ENCODE assay signal across 7 cellular contexts in the genomic region with DNA sequence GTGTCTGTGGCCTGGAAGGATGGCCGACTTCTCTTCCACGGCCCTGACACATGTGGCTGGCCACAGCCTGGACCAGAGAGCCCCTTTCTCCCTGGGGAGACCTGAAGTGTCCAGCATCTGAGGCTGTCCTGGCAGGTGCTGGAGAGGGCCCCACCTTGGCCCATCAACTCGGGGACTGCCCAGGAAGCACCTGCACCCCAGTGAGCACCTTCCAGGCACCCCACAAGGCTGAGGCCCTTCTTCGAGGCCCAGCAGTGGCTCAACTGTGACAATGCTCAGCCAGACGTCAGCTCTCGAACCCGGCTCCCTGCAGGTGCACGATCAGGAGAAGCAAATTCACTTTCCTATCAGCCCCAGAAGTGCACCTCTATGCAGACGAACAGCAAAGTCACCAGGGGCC. TPM values are rescaled to one million over a fixed set of nuclear protein-coding genes. Genes with fewer than 3 reads are reported as not detected.
DNase-seq lines count a peak whose midpoint lies in the region; ATAC-seq and TF ChIP-seq lines count a peak whose summit lies in the region.

No MANE protein-coding gene starts in this region.

- peaks cover 18% of the 10 kb centered on the region for H3K4me1 ChIP-seq in osteoblast (ENCODE audit: insufficient read depth, low read length)
- H3K4me1 ChIP-seq in tibial artery: no peaks in the 10 kb centered on the region
- peaks cover 0 to 23% (median 15%) of the 10 kb centered on the region in 4 donors for H3K4me1 ChIP-seq in esophagus muscularis mucosa

- TF ChIP-seq POLR2A in esophagus muscularis mucosa (IDR thresholded peaks at IDR 0.05; ENCODE audit: low read depth): no peak

- H3K4me3 ChIP-seq in SU-DHL-6 (ENCODE audit: insufficient read depth, low read length, poor library complexity, severe bottlenecking) (no peak overlapping the region), osteoblast (ENCODE audit: insufficient read depth, low read length) (no peak overlapping the region), tibial artery (no peak overlapping the region), esophagus muscularis mucosa (no peak overlapping the region)

- H3K36me3 ChIP-seq in SU-DHL-6 (ENCODE audit: low read length) (no peaks in the 10 kb centered on the region), osteoblast (ENCODE audit: insufficient read depth, low read length) (peaks cover 5% of the 10 kb centered on the region), tibial artery (no peaks in the 10 kb centered on the region), esophagus muscularis mucosa (peaks cover 0 to 39% (median 9%) of the 10 kb centered on the region in 4 donors)

- H3K9ac ChIP-seq in SU-DHL-6 (ENCODE audit: low read length): peak overlapping the region; percentile 36

- H3F3A ChIP-seq in SU-DHL-6 (ENCODE audit: insufficient read depth): peaks cover 14% of the 10 kb centered on the region

- WGBS in esophagus muscularis mucosa: 84% methylated on average over 7 of the region's 9 CpGs

- DNase-seq in osteoblast (ENCODE audit: insufficient read length, low spot score, missing footprints) (peak; percentile 57), tibial artery (no peak), NCI-H146 (lab: John Stamatoyannopoulos, UW) (no peak), esophagus muscularis mucosa (ENCODE audit: extremely low spot score) (no peak)

- no peaks in the 10 kb centered on the region for H3K27me3 ChIP-seq in SU-DHL-6 (ENCODE audit: low read length)
- no peaks in the 10 kb centered on the region for H3K27me3 ChIP-seq in osteoblast (ENCODE audit: insufficient read depth, low read length)
- no peaks in the 10 kb centered on the region for H3K27me3 ChIP-seq in tibial artery
- no peaks in the 10 kb centered on the region for H3K27me3 ChIP-seq in esophagus muscularis mucosa

- intact Hi-C loops in tibial artery (cut with DNase I; ENCODE audit: low total_unique reads): no loop called here
- intact Hi-C loops in esophagus muscularis mucosa (cut with DNase I): no loop called here

- no peak for TF ChIP-seq EP300 in esophagus muscularis mucosa (IDR thresholded peaks at IDR 0.05)

- H3K27ac ChIP-seq in SU-DHL-6 (ENCODE audit: low read depth, low read length): peak overlapping the region; percentile 78
- peak overlapping the region; percentile 39 for H3K27ac ChIP-seq in osteoblast (ENCODE audit: low read depth, low read length)
- H3K27ac ChIP-seq in tibial artery: peak overlapping the region in 1 of 2 donors; percentile 27
- no peak overlapping the region for H3K27ac ChIP-seq in esophagus muscularis mucosa (replicated peaks in 1 of 4)

- H3K9me3 ChIP-seq in SU-DHL-6 (ENCODE audit: insufficient read depth, low read length): no peaks in the 10 kb centered on the region
- no peaks in the 10 kb centered on the region for H3K9me3 ChIP-seq in osteoblast (ENCODE audit: low read depth, low read length)
- H3K9me3 ChIP-seq in tibial artery: no peaks in the 10 kb centered on the region
- H3K9me3 ChIP-seq in esophagus muscularis mucosa: no peaks in the 10 kb centered on the region

- H3K79me2 ChIP-seq in SU-DHL-6 (ENCODE audit: insufficient read depth, low read length): no peaks in the 10 kb centered on the region
- H3K79me2 ChIP-seq in osteoblast (ENCODE audit: insufficient read depth, low read length): no peaks in the 10 kb centered on the region

- no peaks in the 10 kb centered on the region for H4K20me1 ChIP-seq in SU-DHL-6 (ENCODE audit: low read depth, low read length)
- no peaks in the 10 kb centered on the region for H4K20me1 ChIP-seq in osteoblast (ENCODE audit: insufficient read depth, low read length)

- H2AFZ ChIP-seq in SU-DHL-6 (ENCODE audit: low read depth, low read length, severe bottlenecking) (peak overlapping the region; percentile 65), osteoblast (ENCODE audit: low read length) (peak overlapping the region; percentile 72)

- H3K4me2 ChIP-seq in SU-DHL-6 (ENCODE audit: low read depth, low read length, poor library complexity, severe bottlenecking) (peak overlapping the region; percentile 40), osteoblast (ENCODE audit: insufficient read depth, low read length) (no peak overlapping the region)

- no peaks in the 10 kb centered on the region for H3K9me2 ChIP-seq in SU-DHL-6 (replicated peaks; ENCODE audit: insufficient read depth, low read length)

- no peak for TF ChIP-seq CTCF in SU-DHL-6 (IDR thresholded peaks at IDR 0.05; ENCODE audit: insufficient read depth, low read length, poor library complexity, severe bottlenecking)
- TF ChIP-seq CTCF in osteoblast (IDR thresholded peaks at IDR 0.05; ENCODE audit: extremely low read depth, low read depth, low read length): no peak
- TF ChIP-seq CTCF in tibial artery (IDR thresholded peaks at IDR 0.05): no peak
- no peak for TF ChIP-seq CTCF in esophagus muscularis mucosa (IDR thresholded peaks at IDR 0.05)

- peak; percentile 18 for ATAC-seq in GM19043 (IDR thresholded peaks at IDR 0.05; ENCODE audit: low read depth, unreplicated experiment)
- peak; percentile 13 for ATAC-seq in HG02759 (IDR thresholded peaks at IDR 0.05; ENCODE audit: unreplicated experiment)

RNA-seq across cellular contexts. Expression of gene RGS10, which starts 24.3 kb away (rescaled TPM):
- total RNA-seq in osteoblast (24.5 and 29.3 TPM in 2 replicates), esophagus muscularis mucosa (10 to 100 TPM; 31.4 to 41.6 (median 36.1) TPM)

Comparison
In these comparisons a context has a peak if more than half of its experiments do, and no peak if none do; other contexts are left out.
1. H3K27ac ChIP-seq: peak in SU-DHL-6 (single experiment) and osteoblast (single experiment); none in esophagus muscularis mucosa (0 of 4).